ENCODE assay signal across 2 cellular contexts in the genomic region with DNA sequence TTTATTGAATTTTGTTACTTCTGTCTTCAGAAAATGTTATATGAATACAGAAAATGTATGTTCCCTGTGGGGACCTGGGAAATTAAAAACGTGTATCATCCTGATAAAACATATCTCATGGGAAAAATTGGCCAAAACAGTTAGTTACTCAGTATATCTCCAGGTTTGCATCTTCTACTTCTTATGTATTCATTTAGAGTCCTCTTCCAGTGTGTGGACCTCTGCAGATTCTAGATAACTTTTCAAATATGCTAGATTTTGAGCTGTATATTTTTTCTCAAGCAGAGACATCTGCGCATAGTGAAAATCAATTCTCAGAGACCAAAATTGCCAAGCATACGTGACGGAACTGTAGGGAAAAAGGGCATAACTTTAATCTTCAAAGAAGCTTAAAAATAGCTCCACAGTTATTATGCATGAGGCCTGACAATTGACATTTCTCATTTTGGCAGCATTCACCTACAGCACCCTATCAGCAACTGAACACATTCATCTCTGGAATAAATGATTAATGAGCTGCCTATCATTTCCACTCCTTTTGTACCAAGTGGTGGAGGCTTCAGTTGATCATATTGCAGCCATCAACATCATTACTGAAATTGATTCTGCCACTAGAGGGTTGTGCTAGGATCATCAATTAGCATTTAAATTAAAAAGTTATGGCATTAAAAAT.
TF ChIP-seq lines count a peak whose summit lies in the region.

No MANE protein-coding gene starts in this region.

TF ChIP-seq in K562, 482 proteins besides CTCF, POLR2A, EP300 and RAD21 (continues in another document):
- no peak for TF ChIP-seq NCOA1 (IDR thresholded peaks at IDR 0.05; ENCODE audit: low read depth)
- no peak for TF ChIP-seq RB1 (IDR thresholded peaks at IDR 0.05; ENCODE audit: low read depth)
- TF ChIP-seq, protein P1, sequence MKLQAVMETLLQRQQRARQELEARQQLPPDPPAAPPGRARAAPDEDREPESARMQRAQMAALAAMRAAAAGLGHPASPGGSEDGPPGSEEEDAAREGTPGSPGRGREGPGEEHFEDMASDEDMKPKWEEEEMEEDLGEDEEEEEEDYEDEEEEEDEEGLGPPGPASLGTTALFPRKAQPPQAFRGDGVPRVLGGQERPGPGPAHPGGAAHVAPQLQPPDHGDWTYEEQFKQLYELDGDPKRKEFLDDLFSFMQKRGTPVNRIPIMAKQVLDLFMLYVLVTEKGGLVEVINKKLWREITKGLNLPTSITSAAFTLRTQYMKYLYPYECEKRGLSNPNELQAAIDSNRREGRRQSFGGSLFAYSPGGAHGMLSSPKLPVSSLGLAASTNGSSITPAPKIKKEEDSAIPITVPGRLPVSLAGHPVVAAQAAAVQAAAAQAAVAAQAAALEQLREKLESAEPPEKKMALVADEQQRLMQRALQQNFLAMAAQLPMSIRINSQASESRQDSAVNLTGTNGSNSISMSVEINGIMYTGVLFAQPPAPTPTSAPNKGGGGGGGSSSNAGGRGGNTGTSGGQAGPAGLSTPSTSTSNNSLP (IDR thresholded peaks at IDR 0.05; ENCODE audit: borderline replicate concordance, low read depth, low read length), result 0 out of 2 replicates have a peak, but pooled peaks have one; percentile 10
- TF ChIP-seq SNIP1 (IDR thresholded peaks at IDR 0.05; ENCODE audit: low read depth), result no peak
- TF ChIP-seq RNF2 (IDR thresholded peaks at IDR 0.05), result no peak
- TF ChIP-seq TCF7L2 (IDR thresholded peaks at IDR 0.05; ENCODE audit: low read depth, low read length), result no peak
- TF ChIP-seq, protein P2, sequence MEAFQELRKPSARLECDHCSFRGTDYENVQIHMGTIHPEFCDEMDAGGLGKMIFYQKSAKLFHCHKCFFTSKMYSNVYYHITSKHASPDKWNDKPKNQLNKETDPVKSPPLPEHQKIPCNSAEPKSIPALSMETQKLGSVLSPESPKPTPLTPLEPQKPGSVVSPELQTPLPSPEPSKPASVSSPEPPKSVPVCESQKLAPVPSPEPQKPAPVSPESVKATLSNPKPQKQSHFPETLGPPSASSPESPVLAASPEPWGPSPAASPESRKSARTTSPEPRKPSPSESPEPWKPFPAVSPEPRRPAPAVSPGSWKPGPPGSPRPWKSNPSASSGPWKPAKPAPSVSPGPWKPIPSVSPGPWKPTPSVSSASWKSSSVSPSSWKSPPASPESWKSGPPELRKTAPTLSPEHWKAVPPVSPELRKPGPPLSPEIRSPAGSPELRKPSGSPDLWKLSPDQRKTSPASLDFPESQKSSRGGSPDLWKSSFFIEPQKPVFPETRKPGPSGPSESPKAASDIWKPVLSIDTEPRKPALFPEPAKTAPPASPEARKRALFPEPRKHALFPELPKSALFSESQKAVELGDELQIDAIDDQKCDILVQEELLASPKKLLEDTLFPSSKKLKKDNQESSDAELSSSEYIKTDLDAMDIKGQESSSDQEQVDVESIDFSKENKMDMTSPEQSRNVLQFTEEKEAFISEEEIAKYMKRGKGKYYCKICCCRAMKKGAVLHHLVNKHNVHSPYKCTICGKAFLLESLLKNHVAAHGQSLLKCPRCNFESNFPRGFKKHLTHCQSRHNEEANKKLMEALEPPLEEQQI (IDR thresholded peaks at IDR 0.05), result 0 out of 2 replicates have a peak, but pooled peaks have one; percentile 11
- TF ChIP-seq ESRRA (IDR thresholded peaks at IDR 0.05; ENCODE audit: borderline replicate concordance, low read depth), result peak; percentile 52; the same call in 1 of the 2 replicates
- TF ChIP-seq SMARCA4 (IDR thresholded peaks at IDR 0.05), result peak; percentile 47; the same call in 1 of the 2 replicates
- no peak for TF ChIP-seq BRCA1 (IDR thresholded peaks at IDR 0.05)
- TF ChIP-seq BRCA1 (CRISPR knock-in tag; IDR thresholded peaks at IDR 0.05), result no peak
- TF ChIP-seq PHB (CRISPR knock-in tag; IDR thresholded peaks at IDR 0.05), result no peak
- no peak for TF ChIP-seq ETV6 (IDR thresholded peaks at IDR 0.05; ENCODE audit: borderline replicate concordance in 1 of 2, low read depth in 2 of 2, low read length in 1 of 2)
- no peak for TF ChIP-seq ETV6 (CRISPR knock-in tag; IDR thresholded peaks at IDR 0.05; ENCODE audit: borderline replicate concordance)
- no peak for TF ChIP-seq POLR2AphosphoS5 (IDR thresholded peaks at IDR 0.05; ENCODE audit: control insufficient read depth, insufficient read depth, low read depth, low read length)
- TF ChIP-seq ILF3 (IDR thresholded peaks at IDR 0.05; ENCODE audit: borderline replicate concordance), result no peak
- TF ChIP-seq CBFA2T3 (IDR thresholded peaks at IDR 0.05), result peak; percentile 72
- TF ChIP-seq ARID1B (IDR thresholded peaks at IDR 0.05), result peak; percentile 73
- no peak for TF ChIP-seq ZKSCAN3 (CRISPR knock-in tag; IDR thresholded peaks at IDR 0.05)
- no peak for TF ChIP-seq ZNF12 (CRISPR knock-in tag; IDR thresholded peaks at IDR 0.05)
- TF ChIP-seq TAF1 (IDR thresholded peaks at IDR 0.05; ENCODE audit: control insufficient read depth, extremely low read depth, insufficient read depth, low read length, severe bottlenecking), result no peak
- no peak for TF ChIP-seq TEAD2 (tag; IDR thresholded peaks at IDR 0.05)
- TF ChIP-seq NCOA2 (IDR thresholded peaks at IDR 0.05; ENCODE audit: partially characterized antibody in 2 of 2), result no peak
- TF ChIP-seq ZNF512 (tag; IDR thresholded peaks at IDR 0.05), result no peak
- no peak for TF ChIP-seq BCL6 (CRISPR knock-in tag; IDR thresholded peaks at IDR 0.05)

TF ChIP-seq in GM23338, 12 proteins besides CTCF, POLR2A, EP300 and RAD21:
- TF ChIP-seq EZH2 (IDR thresholded peaks at IDR 0.05; ENCODE audit: low read depth, unreplicated experiment), result no peak
- TF ChIP-seq EZH2phosphoT487 (IDR thresholded peaks at IDR 0.05; ENCODE audit: unreplicated experiment), result no peak
- no peak for TF ChIP-seq CREB1 (CRISPR knock-in tag; IDR thresholded peaks at IDR 0.05; ENCODE audit: low read depth)
- no peak for TF ChIP-seq JUNB (IDR thresholded peaks at IDR 0.05; ENCODE audit: unreplicated experiment)
- no peak for TF ChIP-seq ZNF114 (CRISPR knock-in tag; IDR thresholded peaks at IDR 0.05)
- TF ChIP-seq, protein P3, sequence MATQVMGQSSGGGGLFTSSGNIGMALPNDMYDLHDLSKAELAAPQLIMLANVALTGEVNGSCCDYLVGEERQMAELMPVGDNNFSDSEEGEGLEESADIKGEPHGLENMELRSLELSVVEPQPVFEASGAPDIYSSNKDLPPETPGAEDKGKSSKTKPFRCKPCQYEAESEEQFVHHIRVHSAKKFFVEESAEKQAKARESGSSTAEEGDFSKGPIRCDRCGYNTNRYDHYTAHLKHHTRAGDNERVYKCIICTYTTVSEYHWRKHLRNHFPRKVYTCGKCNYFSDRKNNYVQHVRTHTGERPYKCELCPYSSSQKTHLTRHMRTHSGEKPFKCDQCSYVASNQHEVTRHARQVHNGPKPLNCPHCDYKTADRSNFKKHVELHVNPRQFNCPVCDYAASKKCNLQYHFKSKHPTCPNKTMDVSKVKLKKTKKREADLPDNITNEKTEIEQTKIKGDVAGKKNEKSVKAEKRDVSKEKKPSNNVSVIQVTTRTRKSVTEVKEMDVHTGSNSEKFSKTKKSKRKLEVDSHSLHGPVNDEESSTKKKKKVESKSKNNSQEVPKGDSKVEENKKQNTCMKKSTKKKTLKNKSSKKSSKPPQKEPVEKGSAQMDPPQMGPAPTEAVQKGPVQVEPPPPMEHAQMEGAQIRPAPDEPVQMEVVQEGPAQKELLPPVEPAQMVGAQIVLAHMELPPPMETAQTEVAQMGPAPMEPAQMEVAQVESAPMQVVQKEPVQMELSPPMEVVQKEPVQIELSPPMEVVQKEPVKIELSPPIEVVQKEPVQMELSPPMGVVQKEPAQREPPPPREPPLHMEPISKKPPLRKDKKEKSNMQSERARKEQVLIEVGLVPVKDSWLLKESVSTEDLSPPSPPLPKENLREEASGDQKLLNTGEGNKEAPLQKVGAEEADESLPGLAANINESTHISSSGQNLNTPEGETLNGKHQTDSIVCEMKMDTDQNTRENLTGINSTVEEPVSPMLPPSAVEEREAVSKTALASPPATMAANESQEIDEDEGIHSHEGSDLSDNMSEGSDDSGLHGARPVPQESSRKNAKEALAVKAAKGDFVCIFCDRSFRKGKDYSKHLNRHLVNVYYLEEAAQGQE (IDR thresholded peaks at IDR 0.05; ENCODE audit: unreplicated experiment), result no peak
- TF ChIP-seq, protein P4, sequence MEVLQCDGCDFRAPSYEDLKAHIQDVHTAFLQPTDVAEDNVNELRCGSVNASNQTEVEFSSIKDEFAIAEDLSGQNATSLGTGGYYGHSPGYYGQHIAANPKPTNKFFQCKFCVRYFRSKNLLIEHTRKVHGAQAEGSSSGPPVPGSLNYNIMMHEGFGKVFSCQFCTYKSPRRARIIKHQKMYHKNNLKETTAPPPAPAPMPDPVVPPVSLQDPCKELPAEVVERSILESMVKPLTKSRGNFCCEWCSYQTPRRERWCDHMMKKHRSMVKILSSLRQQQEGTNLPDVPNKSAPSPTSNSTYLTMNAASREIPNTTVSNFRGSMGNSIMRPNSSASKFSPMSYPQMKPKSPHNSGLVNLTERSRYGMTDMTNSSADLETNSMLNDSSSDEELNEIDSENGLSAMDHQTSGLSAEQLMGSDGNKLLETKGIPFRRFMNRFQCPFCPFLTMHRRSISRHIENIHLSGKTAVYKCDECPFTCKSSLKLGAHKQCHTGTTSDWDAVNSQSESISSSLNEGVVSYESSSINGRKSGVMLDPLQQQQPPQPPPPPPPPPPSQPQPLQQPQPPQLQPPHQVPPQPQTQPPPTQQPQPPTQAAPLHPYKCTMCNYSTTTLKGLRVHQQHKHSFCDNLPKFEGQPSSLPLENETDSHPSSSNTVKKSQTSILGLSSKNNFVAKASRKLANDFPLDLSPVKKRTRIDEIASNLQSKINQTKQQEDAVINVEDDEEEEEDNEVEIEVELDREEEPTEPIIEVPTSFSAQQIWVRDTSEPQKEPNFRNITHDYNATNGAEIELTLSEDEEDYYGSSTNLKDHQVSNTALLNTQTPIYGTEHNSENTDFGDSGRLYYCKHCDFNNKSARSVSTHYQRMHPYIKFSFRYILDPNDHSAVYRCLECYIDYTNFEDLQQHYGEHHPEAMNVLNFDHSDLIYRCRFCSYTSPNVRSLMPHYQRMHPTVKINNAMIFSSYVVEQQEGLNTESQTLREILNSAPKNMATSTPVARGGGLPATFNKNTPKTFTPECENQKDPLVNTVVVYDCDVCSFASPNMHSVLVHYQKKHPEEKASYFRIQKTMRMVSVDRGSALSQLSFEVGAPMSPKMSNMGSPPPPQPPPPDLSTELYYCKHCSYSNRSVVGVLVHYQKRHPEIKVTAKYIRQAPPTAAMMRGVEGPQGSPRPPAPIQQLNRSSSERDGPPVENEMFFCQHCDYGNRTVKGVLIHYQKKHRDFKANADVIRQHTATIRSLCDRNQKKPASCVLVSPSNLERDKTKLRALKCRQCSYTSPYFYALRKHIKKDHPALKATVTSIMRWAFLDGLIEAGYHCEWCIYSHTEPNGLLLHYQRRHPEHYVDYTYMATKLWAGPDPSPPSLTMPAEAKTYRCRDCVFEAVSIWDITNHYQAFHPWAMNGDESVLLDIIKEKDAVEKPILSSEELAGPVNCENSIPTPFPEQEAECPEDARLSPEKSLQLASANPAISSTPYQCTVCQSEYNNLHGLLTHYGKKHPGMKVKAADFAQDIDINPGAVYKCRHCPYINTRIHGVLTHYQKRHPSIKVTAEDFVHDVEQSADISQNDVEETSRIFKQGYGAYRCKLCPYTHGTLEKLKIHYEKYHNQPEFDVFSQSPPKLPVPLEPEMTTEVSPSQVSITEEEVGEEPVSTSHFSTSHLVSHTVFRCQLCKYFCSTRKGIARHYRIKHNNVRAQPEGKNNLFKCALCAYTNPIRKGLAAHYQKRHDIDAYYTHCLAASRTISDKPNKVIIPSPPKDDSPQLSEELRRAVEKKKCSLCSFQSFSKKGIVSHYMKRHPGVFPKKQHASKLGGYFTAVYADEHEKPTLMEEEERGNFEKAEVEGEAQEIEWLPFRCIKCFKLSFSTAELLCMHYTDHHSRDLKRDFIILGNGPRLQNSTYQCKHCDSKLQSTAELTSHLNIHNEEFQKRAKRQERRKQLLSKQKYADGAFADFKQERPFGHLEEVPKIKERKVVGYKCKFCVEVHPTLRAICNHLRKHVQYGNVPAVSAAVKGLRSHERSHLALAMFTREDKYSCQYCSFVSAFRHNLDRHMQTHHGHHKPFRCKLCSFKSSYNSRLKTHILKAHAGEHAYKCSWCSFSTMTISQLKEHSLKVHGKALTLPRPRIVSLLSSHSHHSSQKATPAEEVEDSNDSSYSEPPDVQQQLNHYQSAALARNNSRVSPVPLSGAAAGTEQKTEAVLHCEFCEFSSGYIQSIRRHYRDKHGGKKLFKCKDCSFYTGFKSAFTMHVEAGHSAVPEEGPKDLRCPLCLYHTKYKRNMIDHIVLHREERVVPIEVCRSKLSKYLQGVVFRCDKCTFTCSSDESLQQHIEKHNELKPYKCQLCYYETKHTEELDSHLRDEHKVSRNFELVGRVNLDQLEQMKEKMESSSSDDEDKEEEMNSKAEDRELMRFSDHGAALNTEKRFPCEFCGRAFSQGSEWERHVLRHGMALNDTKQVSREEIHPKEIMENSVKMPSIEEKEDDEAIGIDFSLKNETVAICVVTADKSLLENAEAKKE (CRISPR knock-in tag; IDR thresholded peaks at IDR 0.05), result no peak
- TF ChIP-seq STAT1 (IDR thresholded peaks at IDR 0.05; ENCODE audit: unreplicated experiment), result no peak
